1 cellular context compared by ENCODE assay signal in genomic region chr10:128070161-128070560, GRCh38.
TF ChIP-seq lines count a peak whose summit lies in the region.

No MANE protein-coding gene starts in this region.

TF ChIP-seq in GM23338, 12 proteins besides CTCF, POLR2A, EP300 and RAD21 (continued from another document):
- TF ChIP-seq ZNF462 (CRISPR knock-in tag; IDR thresholded peaks at IDR 0.05), result no peak
- TF ChIP-seq POLR2AphosphoS5 (IDR thresholded peaks at IDR 0.05; ENCODE audit: low read depth), result no peak
- TF ChIP-seq NANOG (IDR thresholded peaks at IDR 0.05; ENCODE audit: borderline replicate concordance), result no peak
- TF ChIP-seq EZH2 (IDR thresholded peaks at IDR 0.05; ENCODE audit: low read depth, unreplicated experiment), result no peak
- no peak for TF ChIP-seq EZH2phosphoT487 (IDR thresholded peaks at IDR 0.05; ENCODE audit: unreplicated experiment)
- no peak for TF ChIP-seq STAT1 (IDR thresholded peaks at IDR 0.05; ENCODE audit: unreplicated experiment)
- TF ChIP-seq ZNF114 (CRISPR knock-in tag; IDR thresholded peaks at IDR 0.05), result no peak
